ENCODE assay signal across 27 cellular contexts in genomic region chr11:28879869-28880268, GRCh38.
"Had no signal": no experiment of that assay in that cellular context is flagged by ENCODE, and none has a peak within 500 bp of the region (broad histone marks: within the 10 kb centered on the region; RNA-seq: fewer than 3 reads in every experiment).

No MANE protein-coding gene starts in this region.

- H3K4me3 ChIP-seq: stomach, suprapubic skin, testis, thoracic aorta, thyroid gland, tibial artery, tibial nerve, transverse colon, upper lobe of left lung, upper lobe of right lung, uterus, vagina had no signal

- FAIRE-seq: urothelium cell line had no signal

- H3K27ac ChIP-seq: stomach, suprapubic skin, testis, thoracic aorta, thyroid gland, tibial artery, tibial nerve, transverse colon, upper lobe of left lung, upper lobe of right lung, uterus, vagina had no signal

- H3K36me3 ChIP-seq: stomach, suprapubic skin, thoracic aorta, thyroid gland, tibial artery, tibial nerve, transverse colon, upper lobe of left lung, upper lobe of right lung, uterus, vagina had no signal

- DNase-seq: stimulated activated CD4-positive, alpha-beta T cell treated with anti-CD3 and anti-CD28 coated beads, Interleukin-2, amount 100 ng/mL, for 48 hours; stimulated activated CD4-positive, alpha-beta T cell treated with anti-CD3 and anti-CD28 coated beads, Interleukin-4, amount 100 ng/mL, for 1 hour; stimulated activated CD4-positive, alpha-beta T cell treated with anti-CD3 and anti-CD28 coated beads, Interleukin-4, amount 100 ng/mL, for 24 hours; stimulated activated CD4-positive, alpha-beta T cell treated with anti-CD3 and anti-CD28 coated beads, Interleukin-4, amount 100 ng/mL, for 4 hours; stimulated activated CD8-positive, alpha-beta memory T cell treated with anti-CD3 and anti-CD28 coated beads, Interleukin-4, amount 100 ng/mL, for 48 hours; stimulated activated naive B cell treated with anti-CD40 and anti-IgM and Interleukin-4, amounts not matched to agents 10 μg/mL and 1 μg/mL and 100 μg/mL, for 72 hours; stimulated activated naive CD4-positive, alpha-beta T cell; stimulated activated naive CD4-positive, alpha-beta T cell treated with Interleukin-2 at 50 U/mL for 16 hours; stimulated activated naive CD8-positive, alpha-beta T cell treated with anti-CD3 and anti-CD28 coated beads, Interleukin-15, amount 100 ng/mL, for 72 hours; stimulated activated naive CD8-positive, alpha-beta T cell treated with anti-CD3 and anti-CD28 coated beads, Interleukin-15, Interleukin-2, amounts not matched to agents 100 U/mL and 50 U/mL, for 24 hours; stomach; substantia nigra; testis; thyroid gland; tibial artery; transverse colon; trophoblast cell; upper lobe of left lung; upper lobe of right lung; uterus had no signal

- H3K9me3 ChIP-seq: testis, thoracic aorta, thyroid gland, tibial artery, tibial nerve, transverse colon, upper lobe of left lung, upper lobe of right lung, uterus, vagina had no signal

- H3K27me3 ChIP-seq: stomach, suprapubic skin, testis, thyroid gland, tibial artery, tibial nerve, transverse colon, upper lobe of left lung, upper lobe of right lung, uterus, vagina had no signal

- ATAC-seq: stimulated activated effector memory CD8-positive, alpha-beta T cell treated with anti-CD3 and anti-CD28 coated beads, Interleukin-12 subunit alpha, Interleukin-12 subunit beta, amount 100 ng/mL, for 72 hours; stimulated activated memory B cell treated with anti-CD40 and anti-IgM and Interleukin-4, amounts not matched to agents 10 μg/mL and 1 μg/mL and 100 μg/mL, for 72 hours; stimulated activated naive B cell treated with anti-CD40 and anti-IgM and Interleukin-4, amounts not matched to agents 10 μg/mL and 1 μg/mL and 100 μg/mL, for 72 hours; stimulated activated naive CD8-positive, alpha-beta T cell treated with anti-CD3 and anti-CD28 coated beads, Interleukin-15, amount 100 ng/mL, for 72 hours; stimulated activated naive CD8-positive, alpha-beta T cell treated with anti-CD3 and anti-CD28 coated beads, Interleukin-15, Interleukin-2, amounts not matched to agents 100 U/mL and 50 U/mL, for 24 hours; upper lobe of right lung had no signal

- H3K4me1 ChIP-seq: stomach, suprapubic skin, testis, thyroid gland, tibial artery, tibial nerve, transverse colon, upper lobe of left lung, upper lobe of right lung, uterus, vagina had no signal
